In the genomic region with DNA sequence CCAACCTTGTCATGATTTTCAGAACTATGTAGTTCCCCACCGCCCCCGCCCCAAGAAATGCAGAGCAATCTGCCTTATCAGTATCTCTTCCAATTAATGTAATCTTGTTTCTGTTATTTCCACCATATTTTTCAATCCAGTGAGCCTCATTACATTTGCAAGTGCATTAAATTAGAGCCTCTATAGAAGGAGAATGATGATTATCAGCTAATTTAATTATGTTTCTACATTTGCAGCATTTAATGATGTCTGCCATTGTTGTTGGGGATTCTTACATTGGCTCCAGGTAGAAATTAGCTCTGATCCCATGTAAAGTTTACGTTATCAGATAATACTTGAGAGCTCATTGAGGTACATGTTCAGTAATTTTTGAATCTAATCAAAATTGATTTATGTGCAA, we compare ENCODE assay signal across 5 cellular contexts.
"Had no signal": no experiment of that assay in that cellular context is flagged by ENCODE, and none has a peak within 500 bp of the region (broad histone marks: within the 10 kb centered on the region; RNA-seq: fewer than 3 reads in every experiment).

No MANE protein-coding gene starts in this region.

- ATAC-seq: HepG2, K562 had no signal

- H3K27ac ChIP-seq: HL-60 had no signal

- H3K4me3 ChIP-seq: K562 had no signal

- DNase-seq: IMR-90, KBM-7 had no signal
